Comparison of ENCODE assay signal across 8 cellular contexts in the genomic region with DNA sequence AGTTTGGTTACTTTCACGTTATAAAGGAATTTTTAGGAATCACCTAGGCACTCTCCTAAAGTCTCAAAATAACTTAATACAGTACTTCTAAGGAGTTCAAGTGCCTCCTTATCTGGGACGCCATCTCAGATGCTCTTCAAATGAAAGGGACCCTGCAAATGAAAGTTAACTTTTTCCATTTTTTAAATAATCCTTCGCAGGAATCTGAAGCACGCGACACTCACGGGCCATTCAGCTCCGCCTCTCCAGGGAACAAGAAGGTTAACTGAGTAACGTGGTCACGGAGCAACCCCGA. TPM values are rescaled to one million over a fixed set of nuclear protein-coding genes. Genes with fewer than 3 reads are reported as not detected.
A peak's percentile ranks its signal among the peaks of the same experiment; 100 is the strongest.
DNase-seq lines count a peak whose midpoint lies in the region; ATAC-seq, FAIRE-seq and TF ChIP-seq lines count a peak whose summit lies in the region.

No MANE protein-coding gene starts in this region.

- H3F3A ChIP-seq in PC-9 (ENCODE audit: insufficient read depth, low read depth), result no peaks in the 10 kb centered on the region

- peaks cover 32% of the 10 kb centered on the region for H4K20me1 ChIP-seq in PC-9 (ENCODE audit: insufficient read depth)

- H3K36me3 ChIP-seq in PC-9 (ENCODE audit: low read depth), result no peaks in the 10 kb centered on the region
- H3K36me3 ChIP-seq in esophagus squamous epithelium, result no peaks in the 10 kb centered on the region
- H3K36me3 ChIP-seq in sigmoid colon, result no peaks in the 10 kb centered on the region

- no peak for FAIRE-seq in GM19239 (lab: Jason Lieb, UNC)

- H3K4me2 ChIP-seq in PC-9, result peak overlapping the region; percentile 82

- H3K9me2 ChIP-seq in PC-9 (ENCODE audit: insufficient read depth), result no peaks in the 10 kb centered on the region

- CTCF ChIA-PET in PC-9 (lab: Charles Lee), result no interaction called here

- DNase-seq in PC-9 (no peak), esophagus squamous epithelium (lab: John Stamatoyannopoulos, UW) (no peak), sigmoid colon (no peak), GM19239 (ENCODE audit: insufficient read length, low spot score) (no peak), iPS-NIHi7 (ENCODE audit: extremely low spot score) (no peak), cerebellar nuclear complex (lab: John Stamatoyannopoulos, UW) (no peak), HuH-7.5 (ENCODE audit: low spot score) (no peak)

- no peaks in the 10 kb centered on the region for H3K9me3 ChIP-seq in PC-9 (ENCODE audit: insufficient read depth, low read depth)
- no peaks in the 10 kb centered on the region for H3K9me3 ChIP-seq in esophagus squamous epithelium
- no peaks in the 10 kb centered on the region for H3K9me3 ChIP-seq in sigmoid colon

- no peak for TF ChIP-seq POLR2A in esophagus squamous epithelium (IDR thresholded peaks at IDR 0.05)
- no peak for TF ChIP-seq POLR2A in sigmoid colon (IDR thresholded peaks at IDR 0.05)

- peaks cover 32% of the 10 kb centered on the region for H3K4me1 ChIP-seq in PC-9 (replicated peaks; ENCODE audit: insufficient read depth)
- peaks cover 4 to 62% (median 25%) of the 10 kb centered on the region in 3 donors for H3K4me1 ChIP-seq in esophagus squamous epithelium
- peaks cover 0 to 49% (median 30%) of the 10 kb centered on the region in 4 donors for H3K4me1 ChIP-seq in sigmoid colon

- H3K27me3 ChIP-seq in PC-9 (ENCODE audit: insufficient read depth, low read depth), result no peaks in the 10 kb centered on the region
- H3K27me3 ChIP-seq in esophagus squamous epithelium, result no peaks in the 10 kb centered on the region
- H3K27me3 ChIP-seq in sigmoid colon, result no peaks in the 10 kb centered on the region

- POLR2A ChIA-PET in PC-9 (lab: Charles Lee; ENCODE audit: unreplicated experiment), result no interaction called here

- H3K27ac ChIP-seq in PC-9 (peak overlapping the region; percentile 82), esophagus squamous epithelium (peak overlapping the region; percentile 87 to 99 (median 95)), sigmoid colon (peak overlapping the region; percentile 91 to 95 (median 92))

- WGBS in esophagus squamous epithelium, 2 donors, result 0 to 2% methylated on average over 9 to 10 of the region's 10 CpGs
- 0% methylated on average over 10 of the region's 10 CpGs for WGBS in sigmoid colon, 2 donors

- H3K4me3 ChIP-seq in PC-9 (peak overlapping the region; percentile 96), esophagus squamous epithelium (peak overlapping the region; percentile 83 to 98 (median 90)), sigmoid colon (peak overlapping the region; percentile 61 to 95 (median 85))

- TF ChIP-seq CTCF in PC-9 (conservative IDR thresholded peaks at IDR 0.05) (no peak), esophagus squamous epithelium (IDR thresholded peaks at IDR 0.05) (no peak), sigmoid colon (IDR thresholded peaks at IDR 0.05) (no peak)

- H2AFZ ChIP-seq in PC-9, result peak overlapping the region; percentile 88

- no peak for TF ChIP-seq EP300 in sigmoid colon (IDR thresholded peaks at IDR 0.05)

- intact Hi-C loops in PC-9 (cut with micrococcal nuclease; ENCODE audit: unreplicated experiment) (loop anchor here (5.0 kb wide), 1 partner anchor 287 kb away; no protein-coding TSS in a partner anchor), esophagus squamous epithelium (cut with DNase I) (no loop called here), sigmoid colon (cut with DNase I) (loop anchor here (5.0 kb wide), 1 partner anchor 107 kb away; a partner anchor contains a TSS)

- TSS peak; percentile 74 for BruUV-seq in PC-9 (replicated peaks; lab: Mats Ljungman, UMichigan)

- peaks cover 61% of the 10 kb centered on the region for H3K79me2 ChIP-seq in PC-9 (ENCODE audit: low read depth)

- peak; percentile 32 for ATAC-seq in GM18868 (IDR thresholded peaks at IDR 0.05; ENCODE audit: unreplicated experiment)

RNA-seq across cellular contexts. Expression of a gene that starts 0.5 kb away (rescaled TPM):
- total RNA-seq in PC-9 (2021) (35.2 and 42.5 TPM in 2 replicates), esophagus squamous epithelium (10 to 100 TPM; 32.2 to 68.5 (median 53.7) TPM), sigmoid colon (10 to 100 TPM; 60.3 to 76.7 (median 62.0) TPM)
- 10 to 100 TPM; 51.1 to 77.9 (median 54.1) TPM for polyA plus RNA-seq in sigmoid colon
